In the genomic region with DNA sequence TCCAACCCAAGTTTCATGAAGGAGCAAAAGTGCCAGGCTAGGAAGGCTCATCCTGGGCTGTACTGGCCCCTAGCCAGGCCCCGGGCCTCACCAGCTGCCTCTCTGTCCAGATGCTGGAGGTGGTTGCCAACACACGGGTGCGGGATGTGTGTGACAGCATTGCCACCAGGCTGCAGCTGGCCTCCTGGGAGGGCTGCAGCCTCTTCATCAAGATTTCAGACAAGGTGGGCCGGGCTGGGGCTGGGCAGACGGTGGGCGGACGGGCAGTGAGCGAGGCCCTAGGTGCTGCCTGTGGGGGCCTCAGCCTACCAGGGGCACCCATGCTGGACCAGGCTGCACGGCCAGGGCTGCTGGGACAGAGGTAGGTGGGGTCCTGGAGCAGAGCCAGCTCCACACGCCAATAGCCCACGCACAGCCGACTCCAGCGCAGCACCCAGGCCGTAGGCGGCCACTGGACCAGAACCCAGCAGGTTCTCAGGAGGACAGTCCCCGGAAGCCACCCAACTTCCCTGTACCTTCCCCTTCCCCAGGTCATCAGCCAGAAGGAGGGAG, we compare ENCODE assay signal across 16 cellular contexts. TPM values are rescaled to one million over a fixed set of nuclear protein-coding genes. Genes with fewer than 3 reads are reported as not detected.
DNase-seq lines count a peak whose midpoint lies in the region; ATAC-seq and TF ChIP-seq lines count a peak whose summit lies in the region.
"Had no signal": no experiment of that assay in that cellular context is flagged by ENCODE, and none has a peak within 500 bp of the region (broad histone marks: within the 10 kb centered on the region; RNA-seq: fewer than 3 reads in every experiment).

No MANE protein-coding gene starts in this region.

- H3K9me3 ChIP-seq in right cardiac atrium (ENCODE audit: control insufficient read depth, low read length) (no peaks in the 10 kb centered on the region), stomach smooth muscle (ENCODE audit: control insufficient read depth in 2 of 2, low read length in 2 of 2) (no peaks in the 10 kb centered on the region)
- H3K9me3 ChIP-seq: vagina had no signal

- 54% methylated on average over 16 of the region's 16 CpGs for WGBS in right cardiac atrium

- peak overlapping the region; percentile 3 for H3K27ac ChIP-seq in right cardiac atrium (ENCODE audit: low read length)
- H3K27ac ChIP-seq in stomach smooth muscle (ENCODE audit: low read length): peak overlapping the region; percentile 78
- H3K27ac ChIP-seq: parathyroid adenoma, vagina had no signal

- H3K9ac ChIP-seq in stomach smooth muscle (ENCODE audit: low read length in 2 of 2): no peak overlapping the region
- H3K9ac ChIP-seq: parathyroid adenoma had no signal

- H3K4me1 ChIP-seq in right cardiac atrium (ENCODE audit: control insufficient read depth, insufficient read depth, low read length) (peaks cover 14% of the 10 kb centered on the region), stomach smooth muscle (ENCODE audit: control insufficient read depth, insufficient read depth, low read length) (peaks cover 76% of the 10 kb centered on the region)
- H3K4me1 ChIP-seq: parathyroid adenoma had no signal

- intact Hi-C loops in activated CD8-positive, alpha-beta T cell treated with anti-CD3 and anti-CD28 coated beads for 36 hours (cut with micrococcal nuclease): no loop called here
- intact Hi-C loops in right cardiac atrium (cut with DNase I): no loop called here

- H3K27me3 ChIP-seq in right cardiac atrium (ENCODE audit: control insufficient read depth, insufficient read depth): no peaks in the 10 kb centered on the region
- no peaks in the 10 kb centered on the region for H3K27me3 ChIP-seq in stomach smooth muscle (ENCODE audit: control insufficient read depth in 1 of 2, insufficient read depth in 2 of 2, low read length in 2 of 2)
- H3K27me3 ChIP-seq: vagina had no signal

- TF ChIP-seq CTCF in activated CD8-positive, alpha-beta T cell treated with anti-CD3 and anti-CD28 coated beads for 36 hours (IDR thresholded peaks at IDR 0.05): no peak

- peaks cover 4 to 7% of the 10 kb centered on the region in 2 donors for H3K36me3 ChIP-seq in stomach smooth muscle (ENCODE audit: control insufficient read depth in 2 of 2, insufficient read depth in 2 of 2, low read length in 2 of 2)
- H3K36me3 ChIP-seq: vagina had no signal

- no peak for ATAC-seq in activated CD8-positive, alpha-beta T cell treated with anti-CD3 and anti-CD28 coated beads for 36 hours
- ATAC-seq in activated CD8-positive, alpha-beta T cell treated with anti-CD3 and anti-CD28 coated beads, Interleukin-2, amount 10 ng/mL, durations not matched to agents 7 days and 5 days: no peak
- ATAC-seq in right cardiac atrium (peak in 1 of 2 donors; percentile 1), GM19351 (IDR thresholded peaks at IDR 0.05; ENCODE audit: unreplicated experiment) (no peak), GM18520 (IDR thresholded peaks at IDR 0.05; ENCODE audit: unreplicated experiment) (no peak), HG03442 (IDR thresholded peaks at IDR 0.05; ENCODE audit: unreplicated experiment) (no peak)

- H3K27me3 Mint-ChIP-seq in activated CD8-positive, alpha-beta T cell treated with anti-CD3 and anti-CD28 coated beads for 36 hours: no peaks in the 10 kb centered on the region
- no peaks in the 10 kb centered on the region for H3K27me3 Mint-ChIP-seq in activated CD8-positive, alpha-beta T cell treated with anti-CD3 and anti-CD28 coated beads, Interleukin-2, amount 10 ng/mL, durations not matched to agents 7 days and 5 days (ENCODE audit: low read depth)

- peak overlapping the region; percentile 5 for H3K27ac Mint-ChIP-seq in activated CD8-positive, alpha-beta T cell treated with anti-CD3 and anti-CD28 coated beads for 36 hours
- no peak overlapping the region for H3K27ac Mint-ChIP-seq in activated CD8-positive, alpha-beta T cell treated with anti-CD3 and anti-CD28 coated beads, Interleukin-2, amount 10 ng/mL, durations not matched to agents 7 days and 5 days

- no peaks in the 10 kb centered on the region for H3K9me3 Mint-ChIP-seq in activated CD8-positive, alpha-beta T cell treated with anti-CD3 and anti-CD28 coated beads for 36 hours
- no peaks in the 10 kb centered on the region for H3K9me3 Mint-ChIP-seq in activated CD8-positive, alpha-beta T cell treated with anti-CD3 and anti-CD28 coated beads, Interleukin-2, amount 10 ng/mL, durations not matched to agents 7 days and 5 days (ENCODE audit: insufficient read depth)

- CTCF ChIA-PET in activated CD8-positive, alpha-beta T cell treated with anti-CD3 and anti-CD28 coated beads for 36 hours (lab: Charles Lee): no interaction called here
- CTCF ChIA-PET in activated CD8-positive, alpha-beta T cell treated with anti-CD3 and anti-CD28 coated beads, Interleukin-2, amount 10 ng/mL, durations not matched to agents 7 days and 5 days (lab: Charles Lee): no interaction called here

- H3K4me3 ChIP-seq in right cardiac atrium (ENCODE audit: low read length) (no peak overlapping the region), stomach smooth muscle (ENCODE audit: low read length in 2 of 2) (no peak overlapping the region)
- H3K4me3 ChIP-seq: vagina had no signal

- no peaks in the 10 kb centered on the region for H3K36me3 Mint-ChIP-seq in activated CD8-positive, alpha-beta T cell treated with anti-CD3 and anti-CD28 coated beads for 36 hours (ENCODE audit: low read depth)
- H3K36me3 Mint-ChIP-seq in activated CD8-positive, alpha-beta T cell treated with anti-CD3 and anti-CD28 coated beads, Interleukin-2, amount 10 ng/mL, durations not matched to agents 7 days and 5 days (ENCODE audit: low read depth): peaks cover 6% of the 10 kb centered on the region

- peaks cover 51% of the 10 kb centered on the region for H3K4me1 Mint-ChIP-seq in activated CD8-positive, alpha-beta T cell treated with anti-CD3 and anti-CD28 coated beads for 36 hours (ENCODE audit: low read depth)
- H3K4me1 Mint-ChIP-seq in activated CD8-positive, alpha-beta T cell treated with anti-CD3 and anti-CD28 coated beads, Interleukin-2, amount 10 ng/mL, durations not matched to agents 7 days and 5 days (ENCODE audit: low read depth): peaks cover 35% of the 10 kb centered on the region

- H3K4me3 Mint-ChIP-seq in activated CD8-positive, alpha-beta T cell treated with anti-CD3 and anti-CD28 coated beads for 36 hours: no peak overlapping the region
- no peak overlapping the region for H3K4me3 Mint-ChIP-seq in activated CD8-positive, alpha-beta T cell treated with anti-CD3 and anti-CD28 coated beads, Interleukin-2, amount 10 ng/mL, durations not matched to agents 7 days and 5 days

- DNase-seq in activated CD8-positive, alpha-beta T cell treated with anti-CD3 and anti-CD28 coated beads for 36 hours: no peak
- DNase-seq in activated CD8-positive, alpha-beta T cell treated with anti-CD3 and anti-CD28 coated beads, Interleukin-2, amount 10 ng/mL, durations not matched to agents 7 days and 5 days: no peak
- peak; percentile 69 for DNase-seq in NCI-H1694 (lab: John Stamatoyannopoulos, UW)
- peak; percentile 55 to 81 (median 76) for DNase-seq in right cardiac atrium
- DNase-seq: EL; NCI-H1417 treated with DMSO at 0.1 percent for 48 hours; NCI-H82; stimulated activated CD4-positive, alpha-beta T cell treated with anti-CD3 and anti-CD28 coated beads, Interleukin-1b, Interleukin-23, amount 100 ng/mL, for 48 hours had no signal

- POLR2A ChIA-PET in activated CD8-positive, alpha-beta T cell treated with anti-CD3 and anti-CD28 coated beads for 36 hours (lab: Charles Lee): no interaction called here
- POLR2A ChIA-PET in activated CD8-positive, alpha-beta T cell treated with anti-CD3 and anti-CD28 coated beads, Interleukin-2, amount 10 ng/mL, durations not matched to agents 7 days and 5 days (lab: Charles Lee): no interaction called here

RNA-seq across cellular contexts. Expression of a gene that starts 11.8 kb away (rescaled TPM):
- not detected for total RNA-seq in activated CD8-positive, alpha-beta T cell treated with anti-CD3 and anti-CD28 coated beads for 36 hours
- total RNA-seq in activated CD8-positive, alpha-beta T cell treated with anti-CD3 and anti-CD28 coated beads, Interleukin-2, amount 10 ng/mL, durations not matched to agents 7 days and 5 days: not detected
- total RNA-seq in right cardiac atrium: under 1 TPM in 2 of 4 donors, not detected in 2; 0.31 to 0.40 TPM
- 4.0 TPM for polyA plus RNA-seq in right cardiac atrium
- total RNA-seq: mesenteric fat pad, vagina had no signal
- polyA plus RNA-seq: AG04450 had no signal

RNA-seq across cellular contexts. Expression of a gene that starts 41.2 kb away (rescaled TPM):
- 10 to 100 TPM; 22.1 to 23.6 TPM for total RNA-seq in activated CD8-positive, alpha-beta T cell treated with anti-CD3 and anti-CD28 coated beads for 36 hours
- 10 to 100 TPM; 35.3 to 38.3 TPM for total RNA-seq in activated CD8-positive, alpha-beta T cell treated with anti-CD3 and anti-CD28 coated beads, Interleukin-2, amount 10 ng/mL, durations not matched to agents 7 days and 5 days
- total RNA-seq in right cardiac atrium: 100 to 1,000 TPM; 163 to 224 (median 209) TPM
- polyA plus RNA-seq in right cardiac atrium: 178 TPM

Comparison
In these comparisons a context has a peak if more than half of its experiments do, and no peak if none do; other contexts are left out.
1. DNase-seq: peak in NCI-H1694 (single experiment) and right cardiac atrium (3 of 3); none in activated CD8-positive, alpha-beta T cell treated with anti-CD3 and anti-CD28 coated beads for 36 hours (single experiment) and activated CD8-positive, alpha-beta T cell treated with anti-CD3 and anti-CD28 coated beads, Interleukin-2, amount 10 ng/mL, durations not matched to agents 7 days and 5 days (single experiment).
2. RNA of a gene that starts 41.2 kb away (total RNA-seq): 163 to 224 TPM in right cardiac atrium; 35.3 to 38.3 TPM in activated CD8-positive, alpha-beta T cell treated with anti-CD3 and anti-CD28 coated beads, Interleukin-2, amount 10 ng/mL, durations not matched to agents 7 days and 5 days and 22.1 to 23.6 TPM in activated CD8-positive, alpha-beta T cell treated with anti-CD3 and anti-CD28 coated beads for 36 hours; every median in the first group is over 4 times any median in the second.